Comparison of ENCODE assay signal across 9 cellular contexts in the genomic region with DNA sequence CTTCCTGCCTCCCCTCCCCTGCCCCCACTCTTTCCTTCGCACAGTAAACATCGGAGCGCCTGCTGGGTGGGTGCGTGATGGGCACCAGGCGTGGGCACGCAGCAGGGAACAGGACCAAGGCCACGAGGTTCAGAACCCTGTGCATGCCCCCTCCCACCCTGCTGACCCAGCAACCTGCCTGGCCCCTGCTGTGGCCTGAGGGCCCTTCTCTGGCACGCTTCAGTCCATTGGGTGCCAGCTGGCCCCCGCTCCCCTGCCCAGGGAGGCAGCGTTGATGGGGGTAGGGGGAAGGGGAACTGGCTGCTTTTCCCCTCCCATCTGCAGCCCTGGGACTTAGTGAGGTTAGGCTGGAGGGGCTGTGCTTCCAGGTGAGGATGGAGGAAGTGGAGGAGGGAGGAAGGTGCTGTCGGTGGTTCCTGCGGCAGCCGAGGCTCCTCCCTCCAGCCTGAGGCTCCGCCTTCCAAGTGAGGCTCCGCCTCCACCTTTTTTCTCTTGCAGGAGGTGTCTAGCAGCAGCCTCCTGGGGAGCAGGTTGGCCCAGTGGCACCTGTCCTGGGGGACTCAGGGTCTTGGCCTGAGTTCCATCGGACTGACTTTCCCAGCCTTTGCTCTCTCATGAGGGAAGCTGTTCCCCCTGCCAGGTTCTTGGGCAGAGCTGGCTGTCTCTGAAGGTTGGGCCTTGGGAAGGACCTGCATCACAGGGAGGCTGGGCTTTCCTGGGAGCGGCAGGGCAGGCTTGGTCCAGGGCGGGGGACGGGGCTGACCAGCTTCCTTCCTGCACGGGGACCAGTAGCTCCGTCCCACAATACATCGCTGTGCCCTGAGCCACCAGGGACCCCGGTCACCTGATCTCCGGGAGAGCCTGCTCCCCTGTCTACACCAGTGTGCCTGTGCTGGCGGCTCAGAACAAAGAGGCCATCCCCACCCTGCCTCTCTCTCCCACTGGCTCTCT. TPM values are rescaled to one million over a fixed set of nuclear protein-coding genes. Genes with fewer than 3 reads are reported as not detected.
A peak's percentile ranks its signal among the peaks of the same experiment; 100 is the strongest.
DNase-seq lines count a peak whose midpoint lies in the region; ATAC-seq and TF ChIP-seq lines count a peak whose summit lies in the region.
"Had no signal": no experiment of that assay in that cellular context is flagged by ENCODE, and none has a peak within 500 bp of the region (broad histone marks: within the 10 kb centered on the region; RNA-seq: fewer than 3 reads in every experiment).

No MANE protein-coding gene starts in this region.

- CTCF ChIA-PET in naive thymus-derived CD4-positive, alpha-beta T cell (lab: Charles Lee): no interaction called here

- no peak for TF ChIP-seq POLR2A in uterus (IDR thresholded peaks at IDR 0.05)

- no peak for TF ChIP-seq CTCF in uterus (IDR thresholded peaks at IDR 0.05)

- no peaks in the 10 kb centered on the region for H3K27me3 ChIP-seq in naive thymus-derived CD4-positive, alpha-beta T cell (ENCODE audit: control insufficient read depth in 2 of 2, insufficient read depth in 2 of 2, low read length in 2 of 2)
- H3K27me3 ChIP-seq in uterus: no peaks in the 10 kb centered on the region

- peaks cover 0 to 5% (median 0%) of the 10 kb centered on the region in 5 donors for H3K36me3 Mint-ChIP-seq in naive thymus-derived CD4-positive, alpha-beta T cell

- H3K4me3 ChIP-seq in naive thymus-derived CD4-positive, alpha-beta T cell (ENCODE audit: low read length): no peak overlapping the region
- no peak overlapping the region for H3K4me3 ChIP-seq in uterus

- peak; percentile 28 for ATAC-seq in Right ventricle myocardium inferior
- ATAC-seq in naive thymus-derived CD4-positive, alpha-beta T cell: peak; percentile 55

- peak overlapping the region; percentile 94 for H3K27ac ChIP-seq in cingulate gyrus (ENCODE audit: low read depth, low read length)
- no peak overlapping the region for H3K27ac ChIP-seq in naive thymus-derived CD4-positive, alpha-beta T cell (ENCODE audit: low read depth, low read length)
- peak overlapping the region; percentile 57 to 65 for H3K27ac ChIP-seq in uterus

- intact Hi-C loops in Right ventricle myocardium inferior (cut with DNase I) (loop anchor here (5.0 kb wide), 1 partner anchor 47 kb away; no protein-coding TSS in a partner anchor), cardiac septum (cut with DNase I) (no loop called here), uterus (cut with DNase I; ENCODE audit: low total_unique reads) (no loop called here)
- intact Hi-C loops in naive thymus-derived CD4-positive, alpha-beta T cell (cut with micrococcal nuclease): no loop called here

- POLR2A ChIA-PET in naive thymus-derived CD4-positive, alpha-beta T cell (lab: Charles Lee): no interaction called here

- H3K27me3 Mint-ChIP-seq in naive thymus-derived CD4-positive, alpha-beta T cell: no peaks in the 10 kb centered on the region

- H3K4me1 Mint-ChIP-seq in naive thymus-derived CD4-positive, alpha-beta T cell: peaks cover 3 to 50% (median 29%) of the 10 kb centered on the region in 7 donors

- H3K36me3 ChIP-seq in naive thymus-derived CD4-positive, alpha-beta T cell (ENCODE audit: control insufficient read depth in 2 of 3, insufficient read depth in 3 of 3, low read length in 3 of 3): peaks cover 0 to 76% (median 0%) of the 10 kb centered on the region in 3 experiments
- no peaks in the 10 kb centered on the region for H3K36me3 ChIP-seq in uterus

- peak overlapping the region in 2 of 9 donors; percentile 8 to 49 for H3K27ac Mint-ChIP-seq in naive thymus-derived CD4-positive, alpha-beta T cell

- H3K9me3 ChIP-seq in naive thymus-derived CD4-positive, alpha-beta T cell (ENCODE audit: control insufficient read depth in 2 of 3, low read length in 3 of 3): no peaks in the 10 kb centered on the region
- no peaks in the 10 kb centered on the region for H3K9me3 ChIP-seq in uterus

- no peak for DNase-seq in Right ventricle myocardium inferior (ENCODE audit: missing footprints)
- DNase-seq in cardiac septum (ENCODE audit: low spot score): no peak
- DNase-seq in naive thymus-derived CD4-positive, alpha-beta T cell: peak in 7 of 9 donors; percentile 23 to 52 (median 46)
- DNase-seq in uterus: no peak
- DNase-seq in NCI-H1048 (lab: John Stamatoyannopoulos, UW): no peak
- no peak for DNase-seq in HuH-7 (ENCODE audit: low spot score)
- no peak for DNase-seq in middle frontal gyrus (ENCODE audit: extremely low spot score, low spot score)
- DNase-seq: NCI-H1694 treated with DMSO at 0.1 percent for 48 hours had no signal

- H3K9me3 Mint-ChIP-seq in naive thymus-derived CD4-positive, alpha-beta T cell: no peaks in the 10 kb centered on the region

- no peak overlapping the region for H3K4me3 Mint-ChIP-seq in naive thymus-derived CD4-positive, alpha-beta T cell

- peaks cover 11 to 20% of the 10 kb centered on the region in 2 donors for H3K4me1 ChIP-seq in naive thymus-derived CD4-positive, alpha-beta T cell (ENCODE audit: control insufficient read depth in 2 of 2, insufficient read depth in 2 of 2, low read length in 2 of 2)
- peaks cover 0 to 39% of the 10 kb centered on the region in 2 donors for H3K4me1 ChIP-seq in uterus

RNA-seq across cellular contexts. Expression of a gene that starts 7.3 kb away (rescaled TPM):
- total RNA-seq in Right ventricle myocardium inferior (16.1 TPM), cardiac septum (18.4 TPM), uterus (10 to 100 TPM in 3 of 4 donors, 1 to 10 TPM in 1; 10.0 to 39.4 (median 23.4) TPM)
- total RNA-seq in naive thymus-derived CD4-positive, alpha-beta T cell: 10 to 100 TPM; 23.9 to 40.6 (median 28.8) TPM
- 1 to 10 TPM; 3.9 to 6.8 TPM for polyA plus RNA-seq in naive thymus-derived CD4-positive, alpha-beta T cell

RNA-seq across cellular contexts. Expression of a gene that starts 29.6 kb away (rescaled TPM):
- 2,154 TPM for total RNA-seq in Right ventricle myocardium inferior
- total RNA-seq in cardiac septum: 1,625 TPM
- 1,000 to 10,000 TPM; 1,791 to 2,674 (median 2,346) TPM for total RNA-seq in naive thymus-derived CD4-positive, alpha-beta T cell
- polyA plus RNA-seq in naive thymus-derived CD4-positive, alpha-beta T cell: 100 to 1,000 TPM; 611 to 634 TPM
- 1,000 to 10,000 TPM in 2 of 4 donors, 100 to 1,000 TPM in 2; 936 to 2,469 (median 1,635) TPM for total RNA-seq in uterus

RNA-seq across cellular contexts. Expression of a gene that starts 43.9 kb away (rescaled TPM):
- total RNA-seq in Right ventricle myocardium inferior (67.5 TPM), cardiac septum (180 TPM), uterus (100 to 1,000 TPM in 2 of 4 donors, 10 to 100 TPM in 1, 1 to 10 TPM in 1; 7.1 to 119 (median 91.9) TPM)
- 10 to 100 TPM; 24.7 to 40.3 (median 33.9) TPM for total RNA-seq in naive thymus-derived CD4-positive, alpha-beta T cell
- polyA plus RNA-seq in naive thymus-derived CD4-positive, alpha-beta T cell: 10 to 100 TPM; 18.2 to 35.4 TPM

RNA-seq across cellular contexts. Expression of a gene that starts 51.9 kb away (rescaled TPM):
- total RNA-seq in Right ventricle myocardium inferior (30.8 TPM), cardiac septum (29.9 TPM), uterus (10 to 100 TPM; 10.8 to 72.9 (median 14.1) TPM)
- total RNA-seq in naive thymus-derived CD4-positive, alpha-beta T cell: 10 to 100 TPM; 47.4 to 76.0 (median 52.0) TPM
- 10 to 100 TPM; 15.3 to 45.0 TPM for polyA plus RNA-seq in naive thymus-derived CD4-positive, alpha-beta T cell

Comparison
In these comparisons a context has a peak if more than half of its experiments do, and no peak if none do; other contexts are left out.
1. DNase-seq: peak in naive thymus-derived CD4-positive, alpha-beta T cell (7 of 9); none in Right ventricle myocardium inferior (single experiment), cardiac septum (single experiment), uterus (0 of 2), NCI-H1048 (single experiment), HuH-7 (single experiment) and middle frontal gyrus (single experiment).